8 cellular contexts compared by ENCODE assay signal in genomic region chr15:94238539-94239118, GRCh38. TPM values are rescaled to one million over a fixed set of nuclear protein-coding genes. Genes with fewer than 3 reads are reported as not detected.
DNase-seq lines count a peak whose midpoint lies in the region; ATAC-seq and TF ChIP-seq lines count a peak whose summit lies in the region.

No MANE protein-coding gene starts in this region.

- H3K9me3 ChIP-seq in T-helper 17 cell (ENCODE audit: control insufficient read depth, low read length, poor library complexity, severe bottlenecking): no peaks in the 10 kb centered on the region

- no peaks in the 10 kb centered on the region for H3K27me3 Mint-ChIP-seq in T-helper 17 cell

- H3K27ac ChIP-seq in C4-2B: peak overlapping the region; percentile 74; the same call in 1 of the 2 replicates

- H3K27ac Mint-ChIP-seq in T-helper 17 cell: peak overlapping the region; percentile 3

- TF ChIP-seq CTCF in C4-2B (conservative IDR thresholded peaks at IDR 0.05): no peak

- ATAC-seq in GM19395 (IDR thresholded peaks at IDR 0.05; ENCODE audit: unreplicated experiment) (peak; percentile 76), HG03108 (IDR thresholded peaks at IDR 0.05; ENCODE audit: unreplicated experiment) (peak; percentile 66), T-helper 17 cell (peak; percentile 39)

- H3K36me3 Mint-ChIP-seq in T-helper 17 cell (ENCODE audit: low read depth): no peaks in the 10 kb centered on the region

- peaks cover 23% of the 10 kb centered on the region for H3K4me1 Mint-ChIP-seq in T-helper 17 cell

- DNase-seq in T-helper 17 cell (no peak), D341Med (ENCODE audit: low spot score) (no peak), AG20443 (ENCODE audit: low spot score) (no peak), NCI-H128 (lab: John Stamatoyannopoulos, UW; ENCODE audit: unreplicated experiment) (no peak)
- no peak for DNase-seq in activated CD4-positive, alpha-beta T cell treated with anti-CD3 and anti-CD28 coated beads for 48 hours

- no peak overlapping the region for H3K4me3 Mint-ChIP-seq in T-helper 17 cell

RNA-seq across cellular contexts. Expression of gene MCTP2, which starts 7.3 kb away (rescaled TPM):
- 10 to 100 TPM; 16.2 to 23.1 TPM for total RNA-seq in T-helper 17 cell
